Comparison of ENCODE assay signal across 8 cellular contexts in genomic region chr17:39573447-39574298, GRCh38. TPM values are rescaled to one million over a fixed set of nuclear protein-coding genes. Genes with fewer than 3 reads are reported as not detected.
DNase-seq lines count a peak whose midpoint lies in the region; ATAC-seq and TF ChIP-seq lines count a peak whose summit lies in the region.

No MANE protein-coding gene starts in this region.

- peaks cover 4% of the 10 kb centered on the region for H3K27me3 Mint-ChIP-seq in activated CD4-positive, alpha-beta T cell treated with anti-CD3 and anti-CD28 coated beads for 36 hours

- 1% methylated on average over 46 of the region's 66 CpGs for WGBS in suprapubic skin

- peak; percentile 81 for ATAC-seq in activated CD4-positive, alpha-beta T cell treated with anti-CD3 and anti-CD28 coated beads for 36 hours
- ATAC-seq in esophagus mucosa (peak; percentile 82), HG03280 (IDR thresholded peaks at IDR 0.05; ENCODE audit: unreplicated experiment) (no peak)

- peaks cover 6% of the 10 kb centered on the region for H3K36me3 ChIP-seq in suprapubic skin

- POLR2A ChIA-PET in activated CD4-positive, alpha-beta T cell treated with anti-CD3 and anti-CD28 coated beads for 36 hours (lab: Charles Lee), result no interaction called here

- peak overlapping the region; percentile 93 for H3K27ac ChIP-seq in suprapubic skin

- TF ChIP-seq CTCF in suprapubic skin (IDR thresholded peaks at IDR 0.05), result no peak

- H3K27me3 ChIP-seq in suprapubic skin, result no peaks in the 10 kb centered on the region

- H3K4me3 ChIP-seq in suprapubic skin, result peak overlapping the region; percentile 87

- intact Hi-C loops in activated CD4-positive, alpha-beta T cell treated with anti-CD3 and anti-CD28 coated beads for 36 hours (cut with DNase I, micrococcal nuclease), result no loop called here

- H3K9me3 ChIP-seq in suprapubic skin, result no peaks in the 10 kb centered on the region

- CTCF ChIA-PET in activated CD4-positive, alpha-beta T cell treated with anti-CD3 and anti-CD28 coated beads for 36 hours (lab: Charles Lee), result interaction anchor here (0.6 to 1.4 kb wide), 3 partner anchors 43 to 440 kb away, joined by 3 to 5 read pairs (median 3); no protein-coding TSS in a partner anchor

- peaks cover 18% of the 10 kb centered on the region for H3K4me1 ChIP-seq in suprapubic skin

- H3K9me3 Mint-ChIP-seq in activated CD4-positive, alpha-beta T cell treated with anti-CD3 and anti-CD28 coated beads for 36 hours (ENCODE audit: low read depth), result peaks cover 6% of the 10 kb centered on the region

- DNase-seq in activated CD4-positive, alpha-beta T cell treated with anti-CD3 and anti-CD28 coated beads for 36 hours, result peak; percentile 67
- DNase-seq in activated CD4-positive, alpha-beta T cell treated with anti-CD3 and anti-CD28 coated beads, Interleukin-2, amount 50 U/mL, for 1 hour, result no peak
- DNase-seq in NCI-H2029 (lab: John Stamatoyannopoulos, UW) (peak; percentile 38), mucosa of gallbladder (ENCODE audit: low spot score) (peak; percentile 59), suprapubic skin (ENCODE audit: low spot score in 2 of 2) (peak; percentile 75 to 84)
- peak; percentile 72 for DNase-seq in activated CD8-positive, alpha-beta memory T cell treated with anti-CD3 and anti-CD28 coated beads, Interleukin-2, amount 50 U/mL, for 48 hours

- TF ChIP-seq EP300 in suprapubic skin (IDR thresholded peaks at IDR 0.05), result no peak

- peaks cover 30% of the 10 kb centered on the region for H3K36me3 Mint-ChIP-seq in activated CD4-positive, alpha-beta T cell treated with anti-CD3 and anti-CD28 coated beads for 36 hours (ENCODE audit: low read depth)

- H3K4me1 Mint-ChIP-seq in activated CD4-positive, alpha-beta T cell treated with anti-CD3 and anti-CD28 coated beads for 36 hours, result peaks cover 3% of the 10 kb centered on the region

- no peak for TF ChIP-seq POLR2A in suprapubic skin (IDR thresholded peaks at IDR 0.05)

- H3K4me3 Mint-ChIP-seq in activated CD4-positive, alpha-beta T cell treated with anti-CD3 and anti-CD28 coated beads for 36 hours, result peak overlapping the region; percentile 61

- H3K27ac Mint-ChIP-seq in activated CD4-positive, alpha-beta T cell treated with anti-CD3 and anti-CD28 coated beads for 36 hours, result peak overlapping the region; percentile 55

RNA-seq across cellular contexts. Expression of gene NEUROD2, which starts 34.0 kb away (rescaled TPM):
- total RNA-seq in activated CD4-positive, alpha-beta T cell treated with anti-CD3 and anti-CD28 coated beads for 36 hours, result not detected
- total RNA-seq in esophagus mucosa, result not detected
- not detected for total RNA-seq in mucosa of gallbladder
- not detected for total RNA-seq in suprapubic skin

RNA-seq across cellular contexts. Expression of gene PPP1R1B, which starts 53.1 kb away (rescaled TPM):
- under 1 TPM in 1 of 2 experiments, not detected in 1; 0.18 TPM for total RNA-seq in activated CD4-positive, alpha-beta T cell treated with anti-CD3 and anti-CD28 coated beads for 36 hours
- total RNA-seq in esophagus mucosa, result 1.6 TPM
- total RNA-seq in mucosa of gallbladder, result 2.4 TPM
- total RNA-seq in suprapubic skin, result 100 to 1,000 TPM in 1 of 4 donors, 10 to 100 TPM in 3; 43.7 to 112 (median 70.4) TPM

Comparison
In these comparisons a context has a peak if more than half of its experiments do, and no peak if none do; other contexts are left out.
1. RNA of gene PPP1R1B, which starts 53.1 kb away (total RNA-seq): 43.7 to 112 TPM in suprapubic skin; 2.4 TPM in mucosa of gallbladder (single experiment), 1.6 TPM in esophagus mucosa (single experiment) and 0.18 TPM in activated CD4-positive, alpha-beta T cell treated with anti-CD3 and anti-CD28 coated beads for 36 hours; every median in the first group is over 10 times any median in the second.